ENCODE assay signal across 9 cellular contexts in the genomic region with DNA sequence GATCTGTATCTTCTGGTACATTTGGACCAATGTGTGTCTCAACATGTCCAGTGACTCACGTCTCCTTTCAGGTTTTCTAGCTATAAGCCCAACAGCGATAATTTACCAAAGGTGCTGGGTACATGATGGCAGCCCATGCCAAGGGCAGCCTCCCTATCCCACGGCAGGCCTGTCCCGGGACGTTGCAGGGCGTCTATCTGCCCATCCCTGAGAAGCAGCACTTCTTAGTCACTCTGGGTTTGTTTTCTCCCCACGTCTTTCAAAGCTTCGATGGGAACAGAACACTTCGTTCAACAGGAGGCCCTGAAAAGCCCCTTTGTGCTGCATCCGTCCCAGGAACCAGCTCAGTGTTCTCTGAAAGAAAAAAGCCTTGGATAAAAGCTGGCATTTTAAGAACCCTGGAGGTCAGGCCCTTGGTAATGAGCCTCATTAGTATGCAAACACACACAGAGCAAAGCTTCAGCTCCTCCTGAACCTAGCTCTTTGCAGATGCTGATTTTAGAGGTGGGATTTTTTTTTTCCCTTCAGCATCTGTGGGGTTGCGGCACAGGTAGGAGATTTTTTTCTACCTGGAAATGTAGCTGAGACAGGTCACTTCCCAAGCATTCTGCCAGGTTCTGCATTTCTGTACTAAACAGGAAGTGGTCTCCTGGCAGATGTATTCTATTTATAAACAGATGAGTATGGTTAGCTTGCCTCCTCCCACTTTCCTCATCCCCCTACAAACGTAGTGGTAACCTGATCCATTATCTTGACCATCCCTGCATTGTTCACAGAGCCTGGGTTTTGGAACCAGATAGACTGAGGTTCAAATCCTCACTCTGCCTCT.
DNase-seq lines count a peak whose midpoint lies in the region; ATAC-seq and FAIRE-seq lines count a peak whose summit lies in the region.
"Had no signal": no experiment of that assay in that cellular context is flagged by ENCODE, and none has a peak within 500 bp of the region (broad histone marks: within the 10 kb centered on the region; RNA-seq: fewer than 3 reads in every experiment).

No MANE protein-coding gene starts in this region.

- FAIRE-seq in HTR-8/SVneo (lab: Jason Lieb, UNC): peak; percentile 42

- peak; percentile 52 for DNase-seq in AG20443 (ENCODE audit: low spot score)
- DNase-seq in HTR-8/SVneo (ENCODE audit: insufficient read length, low spot score): peak; percentile 80
- DNase-seq in astrocyte of the hippocampus (ENCODE audit: low read depth, low spot score): peak; percentile 38
- DNase-seq in islet precursor cell: peak; percentile 66
- DNase-seq in SIG-M5 (lab: John Stamatoyannopoulos, UW): no peak
- no peak for DNase-seq in NCI-H2107 (lab: John Stamatoyannopoulos, UW)
- no peak for DNase-seq in activated CD8-positive, alpha-beta memory T cell treated with anti-CD3 and anti-CD28 coated beads, Interleukin-2, amount 50 U/mL, for 4 hours
- DNase-seq: naive B cell had no signal

- ATAC-seq in GM21367 (IDR thresholded peaks at IDR 0.05; ENCODE audit: unreplicated experiment): no peak

Comparison
In these comparisons a context has a peak if more than half of its experiments do, and no peak if none do; other contexts are left out.
1. DNase-seq: peak in AG20443 (single experiment), HTR-8/SVneo (single experiment), astrocyte of the hippocampus (single experiment) and islet precursor cell (single experiment); none in SIG-M5 (single experiment), NCI-H2107 (single experiment) and activated CD8-positive, alpha-beta memory T cell treated with anti-CD3 and anti-CD28 coated beads, Interleukin-2, amount 50 U/mL, for 4 hours (single experiment).